In the genomic region with DNA sequence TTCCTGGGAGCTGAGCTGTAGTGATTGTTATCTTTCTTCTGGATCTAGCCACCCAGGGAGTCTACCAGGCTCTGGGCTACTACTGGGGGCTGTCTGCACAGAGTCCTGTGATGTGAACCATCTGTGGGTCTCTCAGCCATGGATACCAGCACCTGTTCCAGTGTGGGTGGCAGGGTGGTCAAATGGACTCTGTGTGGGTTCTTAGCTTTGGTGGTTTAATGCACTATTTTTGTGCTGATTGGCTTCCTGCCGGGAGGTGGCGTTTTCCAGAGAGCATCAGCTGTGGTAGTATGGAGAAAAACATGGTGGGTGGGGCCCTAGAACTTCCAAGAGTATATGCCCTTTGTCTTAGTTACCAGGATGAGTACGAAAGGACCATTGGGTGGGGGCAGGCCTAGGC, we compare ENCODE assay signal across 15 cellular contexts.
DNase-seq lines count a peak whose midpoint lies in the region; ATAC-seq lines count a peak whose summit lies in the region.
"Had no signal": no experiment of that assay in that cellular context is flagged by ENCODE, and none has a peak within 500 bp of the region (broad histone marks: within the 10 kb centered on the region; RNA-seq: fewer than 3 reads in every experiment).

No MANE protein-coding gene starts in this region.

- no peaks in the 10 kb centered on the region for H3K27me3 ChIP-seq in SJCRH30
- no peaks in the 10 kb centered on the region for H3K27me3 ChIP-seq in mesenchymal stem cell (ENCODE audit: control insufficient read depth in 1 of 2, insufficient read depth in 1 of 2, low read length in 2 of 2)

- H2AFZ ChIP-seq in mesenchymal stem cell (ENCODE audit: low read depth, low read length): no peak overlapping the region

- no peaks in the 10 kb centered on the region for H3K4me1 ChIP-seq in SJCRH30
- H3K4me1 ChIP-seq in mesenchymal stem cell (ENCODE audit: control insufficient read depth, insufficient read depth, low read depth, low read length): no peaks in the 10 kb centered on the region

- no peak overlapping the region for H3K27ac ChIP-seq in SJCRH30
- H3K27ac ChIP-seq in mesenchymal stem cell (ENCODE audit: low read length, poor library complexity, severe bottlenecking): no peak overlapping the region
- H3K27ac ChIP-seq: HL-60 had no signal

- no peak overlapping the region for H3K4me2 ChIP-seq in mesenchymal stem cell (ENCODE audit: low read length, poor library complexity, severe bottlenecking)

- no peak overlapping the region for H3K9ac ChIP-seq in mesenchymal stem cell (ENCODE audit: low read length)

- H3K4ac ChIP-seq in mesenchymal stem cell (ENCODE audit: low read depth in 1 of 2, low read length in 2 of 2): no peak overlapping the region

- peak; percentile 9 for DNase-seq in HT1080 (ENCODE audit: low read depth)
- DNase-seq in SJCRH30: peak; percentile 42 to 52
- no peak for DNase-seq in mesenchymal stem cell
- DNase-seq in NCI-H1930 (lab: John Stamatoyannopoulos, UW): no peak
- DNase-seq in amygdala (lab: John Stamatoyannopoulos, UW): no peak
- DNase-seq: C1 segment of cervical spinal cord; Calu3; CD4-positive, alpha-beta T cell; DMS79; GOT3; HCEC 1CT had no signal

- H3K9me3 ChIP-seq in SJCRH30 (replicated peaks) (no peaks in the 10 kb centered on the region), mesenchymal stem cell (ENCODE audit: control insufficient read depth, low read length) (peaks cover 18% of the 10 kb centered on the region)

- no peak overlapping the region for H3K14ac ChIP-seq in mesenchymal stem cell (ENCODE audit: low read length in 2 of 2)

- no peak overlapping the region for H2BK15ac ChIP-seq in mesenchymal stem cell (ENCODE audit: low read depth, poor library complexity, severe bottlenecking)

- H2BK5ac ChIP-seq in mesenchymal stem cell (ENCODE audit: low read depth, low read length, poor library complexity, severe bottlenecking): no peak overlapping the region

- H4K8ac ChIP-seq in mesenchymal stem cell (ENCODE audit: low read length): peak overlapping the region; percentile 15

- H2AK5ac ChIP-seq in mesenchymal stem cell (ENCODE audit: low read length, severe bottlenecking): no peak overlapping the region

- no peak overlapping the region for H3K18ac ChIP-seq in mesenchymal stem cell (ENCODE audit: low read depth in 1 of 2, low read length in 2 of 2)

- no peak overlapping the region for H3K23ac ChIP-seq in mesenchymal stem cell (ENCODE audit: low read length in 2 of 2)

- no peak overlapping the region for H4K91ac ChIP-seq in mesenchymal stem cell (ENCODE audit: low read length)

- peak overlapping the region; percentile 34 for H2BK120ac ChIP-seq in mesenchymal stem cell (ENCODE audit: low read depth, low read length)

- no peak overlapping the region for H3K4me3 ChIP-seq in SJCRH30
- H3K4me3 ChIP-seq in mesenchymal stem cell (ENCODE audit: insufficient read depth in 1 of 2, low read depth in 1 of 2, low read length in 2 of 2): no peak overlapping the region
- H3K4me3 ChIP-seq: GM12878 had no signal

- WGBS in mesenchymal stem cell: 94% methylated on average over 3 of the region's 3 CpGs

- no peaks in the 10 kb centered on the region for H3K36me3 ChIP-seq in SJCRH30
- H3K36me3 ChIP-seq in mesenchymal stem cell (ENCODE audit: control insufficient read depth in 1 of 2, insufficient read depth in 2 of 2, low read depth in 1 of 2, low read length in 2 of 2): no peaks in the 10 kb centered on the region

- H2BK12ac ChIP-seq in mesenchymal stem cell (ENCODE audit: low read length in 2 of 2): no peak overlapping the region

- ATAC-seq in GM21526 (IDR thresholded peaks at IDR 0.05; ENCODE audit: low FRiP score, unreplicated experiment) (no peak), GM18511 (IDR thresholded peaks at IDR 0.05; ENCODE audit: unreplicated experiment) (no peak)
- ATAC-seq: GM12878 had no signal

- H3K79me1 ChIP-seq in mesenchymal stem cell (replicated peaks; ENCODE audit: low read length, poor library complexity, severe bottlenecking): no peaks in the 10 kb centered on the region

Comparison
In these comparisons a context has a peak if more than half of its experiments do, and no peak if none do; other contexts are left out.
1. DNase-seq: peak in HT1080 (single experiment) and SJCRH30 (2 of 2); none in mesenchymal stem cell (single experiment), NCI-H1930 (0 of 2) and amygdala (0 of 56).